ENCODE assay signal across 19 cellular contexts in genomic region chr15:25058080-25058785, GRCh38.
DNase-seq lines count a peak whose midpoint lies in the region; ATAC-seq and TF ChIP-seq lines count a peak whose summit lies in the region.
"Had no signal": no experiment of that assay in that cellular context is flagged by ENCODE, and none has a peak within 500 bp of the region (broad histone marks: within the 10 kb centered on the region; RNA-seq: fewer than 3 reads in every experiment).

No MANE protein-coding gene starts in this region.

- POLR2A ChIA-PET in activated B cell treated with CpG ODN at 0.5 μM for 24 hours (lab: Charles Lee) = no interaction called here

- no peak overlapping the region for H3K4me3 ChIP-seq in stomach
- H3K4me3 ChIP-seq: sigmoid colon had no signal

- TF ChIP-seq CTCF in activated B cell treated with CpG ODN at 0.5 μM for 24 hours (IDR thresholded peaks at IDR 0.05) (no peak), mesothelial cell of epicardium (IDR thresholded peaks at IDR 0.05; ENCODE audit: unreplicated experiment) (no peak), stomach (IDR thresholded peaks at IDR 0.05) (no peak)

- ATAC-seq in activated B cell treated with CpG ODN at 0.5 μM for 24 hours (ENCODE audit: low read depth) = no peak

- intact Hi-C loops in activated B cell treated with CpG ODN at 0.5 μM for 24 hours (cut with micrococcal nuclease) = no loop called here
- intact Hi-C loops in stomach (cut with DNase I; ENCODE audit: low total_unique reads) = no loop called here

- H3K27me3 Mint-ChIP-seq in activated B cell treated with CpG ODN at 0.5 μM for 24 hours (no peaks in the 10 kb centered on the region), mesothelial cell of epicardium (ENCODE audit: low read depth) (no peaks in the 10 kb centered on the region)
- H3K27me3 Mint-ChIP-seq: stimulated activated naive CD8-positive, alpha-beta T cell treated with anti-CD3 and anti-CD28 coated beads, Interleukin-15, Interleukin-2, amounts not matched to agents 100 ng/mL and 50 ng/mL, for 24 hours had no signal

- H3K27ac ChIP-seq in stomach = no peak overlapping the region
- H3K27ac ChIP-seq: sigmoid colon had no signal

- WGBS in stomach, 5 donors = 83 to 91% (median 90%) methylated on average over 18 of the region's 18 CpGs

- CTCF ChIA-PET in activated B cell treated with CpG ODN at 0.5 μM for 24 hours (lab: Charles Lee) = no interaction called here

- H3K27ac Mint-ChIP-seq in activated B cell treated with CpG ODN at 0.5 μM for 24 hours (no peak overlapping the region), mesothelial cell of epicardium (no peak overlapping the region)
- H3K27ac Mint-ChIP-seq: stimulated activated naive CD8-positive, alpha-beta T cell treated with anti-CD3 and anti-CD28 coated beads, Interleukin-15, Interleukin-2, amounts not matched to agents 100 ng/mL and 50 ng/mL, for 24 hours had no signal

- no peaks in the 10 kb centered on the region for H3K4me1 Mint-ChIP-seq in activated B cell treated with CpG ODN at 0.5 μM for 24 hours
- H3K4me1 Mint-ChIP-seq in mesothelial cell of epicardium = no peaks in the 10 kb centered on the region

- no peak for TF ChIP-seq POLR2A in stomach (IDR thresholded peaks at IDR 0.05)

- H3K4me3 Mint-ChIP-seq in activated B cell treated with CpG ODN at 0.5 μM for 24 hours (no peak overlapping the region), mesothelial cell of epicardium (no peak overlapping the region)
- H3K4me3 Mint-ChIP-seq: stimulated activated naive CD8-positive, alpha-beta T cell treated with anti-CD3 and anti-CD28 coated beads, Interleukin-15, Interleukin-2, amounts not matched to agents 100 ng/mL and 50 ng/mL, for 24 hours had no signal

- TF ChIP-seq EP300 in stomach (IDR thresholded peaks at IDR 0.05) = no peak

- DNase-seq in D341Med (ENCODE audit: low spot score) = peak; percentile 21
- DNase-seq in activated B cell treated with CpG ODN at 0.5 μM for 24 hours = peak; percentile 3
- peak; percentile 6 to 21 for DNase-seq in mesothelial cell of epicardium (ENCODE audit: low spot score in 2 of 2, unreplicated experiment in 2 of 2)
- DNase-seq in stomach = peak; percentile 9
- no peak for DNase-seq in dermis blood vessel endothelial cell
- no peak for DNase-seq in effector CD8-positive, alpha-beta T cell (lab: John Stamatoyannopoulos, UW)
- DNase-seq in activated CD4-positive, alpha-beta T cell treated with anti-CD3 and anti-CD28 coated beads, Interleukin-2, amount 50 U/mL, for 48 hours = no peak
- DNase-seq: activated gamma-delta T cell; anterior cingulate cortex; C1 segment of cervical spinal cord; DMS153; hypothalamus; kidney; NCI-H526; SHP77; sigmoid colon; stimulated activated CD4-positive, alpha-beta T cell treated with anti-CD3 and anti-CD28 coated beads, Interleukin-1b, Interleukin-23, amount 100 ng/mL, for 48 hours; T-helper 1 cell had no signal

- no peaks in the 10 kb centered on the region for H3K4me1 ChIP-seq in stomach
- H3K4me1 ChIP-seq: sigmoid colon had no signal

- H3K9me3 ChIP-seq in stomach = peaks cover 100% of the 10 kb centered on the region in 4 donors

- H3K9me3 Mint-ChIP-seq in activated B cell treated with CpG ODN at 0.5 μM for 24 hours = peaks cover 79% of the 10 kb centered on the region
- peaks cover 86% of the 10 kb centered on the region for H3K9me3 Mint-ChIP-seq in mesothelial cell of epicardium

- H3K36me3 ChIP-seq in stomach = peaks cover 99 to 100% (median 100%) of the 10 kb centered on the region in 4 donors

- no peaks in the 10 kb centered on the region for H3K27me3 ChIP-seq in stomach
- H3K27me3 ChIP-seq: sigmoid colon had no signal

- H3K36me3 Mint-ChIP-seq in activated B cell treated with CpG ODN at 0.5 μM for 24 hours (ENCODE audit: low read depth) (peaks cover 99% of the 10 kb centered on the region), mesothelial cell of epicardium (peaks cover 99% of the 10 kb centered on the region)

Comparison
In these comparisons a context has a peak if more than half of its experiments do, and no peak if none do; other contexts are left out.
1. DNase-seq: peak in D341Med (single experiment), activated B cell treated with CpG ODN at 0.5 μM for 24 hours (single experiment), mesothelial cell of epicardium (2 of 2) and stomach (single experiment); none in dermis blood vessel endothelial cell (single experiment), effector CD8-positive, alpha-beta T cell (single experiment) and activated CD4-positive, alpha-beta T cell treated with anti-CD3 and anti-CD28 coated beads, Interleukin-2, amount 50 U/mL, for 48 hours (0 of 2).